In genomic region chr12:55839345-55840140, GRCh38 we compare ENCODE assay signal across 27 cellular contexts. TPM values are rescaled to one million over a fixed set of nuclear protein-coding genes. Genes with fewer than 3 reads are reported as not detected.
"Had no signal": no experiment of that assay in that cellular context is flagged by ENCODE, and none has a peak within 500 bp of the region (broad histone marks: within the 10 kb centered on the region; RNA-seq: fewer than 3 reads in every experiment).

No MANE protein-coding gene starts in this region.

- H3K36me3 ChIP-seq: prostate gland, right atrium auricular region, tibial artery, uterus had no signal

- H3K4me2 ChIP-seq: smooth muscle cell had no signal

- H3K4me1 ChIP-seq: prostate gland, right atrium auricular region, testis, tibial artery, uterus had no signal

- ATAC-seq: effector memory CD8-positive, alpha-beta T cell; left ventricle myocardium superior; natural killer cell; sciatic nerve had no signal

- H3K9me3 ChIP-seq: lower lobe of right lung, prostate gland, right atrium auricular region, stomach, testis, tibial artery, upper lobe of left lung, uterus had no signal

- DNase-seq: effector memory CD8-positive, alpha-beta T cell; erythroblast; hypothalamus; immature natural killer cell; left ventricle myocardium superior; lower lobe of right lung; natural killer cell; nucleus accumbens; stimulated activated CD4-positive, alpha-beta T cell treated with anti-CD3 and anti-CD28 coated beads, Interleukin-12 subunit alpha, Interleukin-12 subunit beta, amount 100 ng/mL, for 4 hours; stimulated activated CD4-positive, alpha-beta T cell treated with anti-CD3 and anti-CD28 coated beads, Interleukin-1b, Interleukin-23, amount 100 ng/mL, for 48 hours; stimulated activated CD4-positive, alpha-beta T cell treated with anti-CD3 and anti-CD28 coated beads, Interleukin-4, amount 100 ng/mL, for 1 hour; stimulated activated CD8-positive, alpha-beta memory T cell treated with anti-CD3 and anti-CD28 coated beads, Interleukin-4, amount 100 ng/mL, for 48 hours; stimulated activated naive CD4-positive, alpha-beta T cell; stomach; testis; upper lobe of left lung; uterus had no signal

- H3K4me3 ChIP-seq: coronary artery, lower lobe of right lung, prostate gland, right atrium auricular region, smooth muscle cell, testis, tibial artery, uterus had no signal

- H3K27ac ChIP-seq: coronary artery, lower lobe of right lung, prostate gland, right atrium auricular region, stomach, testis, tibial artery, upper lobe of left lung, uterus had no signal

- FAIRE-seq: endometrium, frontal cortex, keratinocyte had no signal

- H3K27me3 ChIP-seq: right atrium auricular region, stomach, testis, upper lobe of left lung, uterus had no signal

RNA-seq across cellular contexts. Expression of gene MMP19, which starts 3.2 kb away (rescaled TPM):
- total RNA-seq: frontal cortex had no signal
- polyA plus RNA-seq: neural cell had no signal
